2 cellular contexts compared by ENCODE assay signal in the genomic region with DNA sequence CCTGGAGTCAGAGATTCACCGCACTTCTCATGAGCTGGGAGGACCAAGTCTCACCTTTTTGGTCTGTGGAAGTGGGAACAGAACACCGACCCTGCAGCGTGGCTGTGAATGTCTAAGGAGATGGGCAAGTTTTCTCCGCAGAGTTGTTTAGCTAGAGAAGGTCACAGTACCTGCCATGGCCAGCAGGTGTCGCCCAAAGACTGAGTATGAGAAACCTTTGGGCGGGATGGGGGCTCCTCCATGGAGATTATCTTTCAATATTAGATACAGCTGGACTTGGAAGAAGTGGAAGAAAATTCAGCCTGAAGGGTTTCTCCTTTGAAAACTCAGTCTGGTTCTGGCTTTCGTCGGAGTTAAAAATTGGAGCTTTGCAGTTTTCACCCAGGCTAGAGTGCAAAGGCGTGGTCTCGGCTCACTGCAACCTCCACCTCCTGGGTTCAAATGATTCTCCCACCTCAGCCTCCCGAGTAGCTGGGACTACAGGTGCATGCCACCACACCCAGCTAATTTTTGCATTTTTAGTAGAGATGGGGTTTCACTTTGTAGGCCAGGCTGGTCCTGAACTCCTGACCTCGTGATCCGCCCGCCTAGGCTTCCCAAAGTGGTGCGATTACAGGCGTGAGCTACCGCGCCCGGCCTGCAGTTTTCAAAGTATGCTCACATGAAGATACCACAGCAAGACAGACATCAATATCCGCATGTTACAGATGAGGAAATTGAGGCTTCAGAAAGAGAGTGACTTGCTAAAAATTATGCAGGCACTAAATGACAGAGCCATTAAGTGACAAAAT.
A peak's percentile ranks its signal among the peaks of the same experiment; 100 is the strongest.
TF ChIP-seq lines count a peak whose summit lies in the region.

No MANE protein-coding gene starts in this region.

TF ChIP-seq in HEK293, 187 proteins besides CTCF, POLR2A, EP300 and RAD21:
- TF ChIP-seq, protein P1, sequence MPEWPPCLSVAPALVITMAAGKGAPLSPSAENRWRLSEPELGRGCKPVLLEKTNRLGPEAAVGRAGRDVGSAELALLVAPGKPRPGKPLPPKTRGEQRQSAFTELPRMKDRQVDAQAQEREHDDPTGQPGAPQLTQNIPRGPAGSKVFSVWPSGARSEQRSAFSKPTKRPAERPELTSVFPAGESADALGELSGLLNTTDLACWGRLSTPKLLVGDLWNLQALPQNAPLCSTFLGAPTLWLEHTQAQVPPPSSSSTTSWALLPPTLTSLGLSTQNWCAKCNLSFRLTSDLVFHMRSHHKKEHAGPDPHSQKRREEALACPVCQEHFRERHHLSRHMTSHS (tag by site-specific recombination; IDR thresholded peaks at IDR 0.05): no peak
- TF ChIP-seq ZNF654 (tag by site-specific recombination; IDR thresholded peaks at IDR 0.05; ENCODE audit: low read depth) (peak; percentile 78), ZNF837 (tag by site-specific recombination; IDR thresholded peaks at IDR 0.05) (no peak), IKZF3 (tag by site-specific recombination; IDR thresholded peaks at IDR 0.05) (no peak), ZNF335 (tag by site-specific recombination; conservative IDR thresholded peaks at IDR 0.05) (no peak), GLIS1 (tag by site-specific recombination; IDR thresholded peaks at IDR 0.05) (no peak)
- TF ChIP-seq, protein P2, sequence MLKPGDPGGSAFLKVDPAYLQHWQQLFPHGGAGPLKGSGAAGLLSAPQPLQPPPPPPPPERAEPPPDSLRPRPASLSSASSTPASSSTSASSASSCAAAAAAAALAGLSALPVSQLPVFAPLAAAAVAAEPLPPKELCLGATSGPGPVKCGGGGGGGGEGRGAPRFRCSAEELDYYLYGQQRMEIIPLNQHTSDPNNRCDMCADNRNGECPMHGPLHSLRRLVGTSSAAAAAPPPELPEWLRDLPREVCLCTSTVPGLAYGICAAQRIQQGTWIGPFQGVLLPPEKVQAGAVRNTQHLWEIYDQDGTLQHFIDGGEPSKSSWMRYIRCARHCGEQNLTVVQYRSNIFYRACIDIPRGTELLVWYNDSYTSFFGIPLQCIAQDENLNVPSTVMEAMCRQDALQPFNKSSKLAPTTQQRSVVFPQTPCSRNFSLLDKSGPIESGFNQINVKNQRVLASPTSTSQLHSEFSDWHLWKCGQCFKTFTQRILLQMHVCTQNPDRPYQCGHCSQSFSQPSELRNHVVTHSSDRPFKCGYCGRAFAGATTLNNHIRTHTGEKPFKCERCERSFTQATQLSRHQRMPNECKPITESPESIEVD (tag by site-specific recombination; IDR thresholded peaks at IDR 0.05): no peak

TF ChIP-seq in neural cell, 6 proteins besides CTCF, POLR2A, EP300 and RAD21:
- TF ChIP-seq SMC3 (conservative IDR thresholded peaks at IDR 0.05; ENCODE audit: poor library complexity) (peak; percentile 79), POLR2AphosphoS5 (IDR thresholded peaks at IDR 0.05) (no peak), TAF1 (IDR thresholded peaks at IDR 0.05; ENCODE audit: low read depth) (no peak)
